ENCODE assay signal across 8 cellular contexts in genomic region chr12:6450091-6450868, GRCh38. TPM values are rescaled to one million over a fixed set of nuclear protein-coding genes. Genes with fewer than 3 reads are reported as not detected.
DNase-seq lines count a peak whose midpoint lies in the region; ATAC-seq and TF ChIP-seq lines count a peak whose summit lies in the region.

No MANE protein-coding gene starts in this region.

- H3K36me3 ChIP-seq in kidney epithelial cell (ENCODE audit: control insufficient read depth, insufficient read depth, low read length) (no peaks in the 10 kb centered on the region), stomach smooth muscle (ENCODE audit: control insufficient read depth in 2 of 2, insufficient read depth in 2 of 2, low read length in 2 of 2) (peaks cover 18 to 21% of the 10 kb centered on the region in 2 donors)

- peak overlapping the region; percentile 93 to 94 for H3K9ac ChIP-seq in stomach smooth muscle (ENCODE audit: low read length in 2 of 2)

- H3K9me3 Mint-ChIP-seq in activated naive CD8-positive, alpha-beta T cell treated with anti-CD3 and anti-CD28 coated beads for 36 hours, result peaks cover 2% of the 10 kb centered on the region

- H3K4me3 ChIP-seq in kidney epithelial cell (ENCODE audit: low read depth, low read length), result peak overlapping the region; percentile 62
- peak overlapping the region; percentile 88 to 96 for H3K4me3 ChIP-seq in stomach smooth muscle (ENCODE audit: low read length in 2 of 2)

- no peaks in the 10 kb centered on the region for H3K9me3 ChIP-seq in stomach smooth muscle (ENCODE audit: control insufficient read depth in 2 of 2, low read length in 2 of 2)

- H3K27ac ChIP-seq in stomach smooth muscle (ENCODE audit: low read length), result peak overlapping the region; percentile 98

- TF ChIP-seq CTCF in kidney epithelial cell (IDR thresholded peaks at IDR 0.05; ENCODE audit: insufficient read depth, low read length, poor library complexity, severe bottlenecking), result no peak

- H3K4me1 Mint-ChIP-seq in activated naive CD8-positive, alpha-beta T cell treated with anti-CD3 and anti-CD28 coated beads for 36 hours, result peaks cover 61% of the 10 kb centered on the region

- peak overlapping the region; percentile 99 for H3K27ac Mint-ChIP-seq in activated naive CD8-positive, alpha-beta T cell treated with anti-CD3 and anti-CD28 coated beads for 36 hours

- DNase-seq in DMS 273 (lab: John Stamatoyannopoulos, UW; ENCODE audit: unreplicated experiment) (peak; percentile 40), DMS 273 treated with DMSO at 0.1 percent for 48 hours (lab: John Stamatoyannopoulos, UW) (no peak), kidney epithelial cell (ENCODE audit: low read depth) (no peak), dedifferentiated amniotic fluid mesenchymal stem cell (ENCODE audit: extremely low spot score) (no peak), NCI-H510A treated with DMSO at 0.1 percent for 48 hours (lab: John Stamatoyannopoulos, UW) (no peak)
- no peak for DNase-seq in activated naive CD8-positive, alpha-beta T cell treated with anti-CD3 and anti-CD28 coated beads for 36 hours

- peaks cover 37% of the 10 kb centered on the region for H3K4me1 ChIP-seq in stomach smooth muscle (ENCODE audit: control insufficient read depth, insufficient read depth, low read length)

- peak overlapping the region; percentile 96 for H3K4me3 Mint-ChIP-seq in activated naive CD8-positive, alpha-beta T cell treated with anti-CD3 and anti-CD28 coated beads for 36 hours

- H3K27me3 Mint-ChIP-seq in activated naive CD8-positive, alpha-beta T cell treated with anti-CD3 and anti-CD28 coated beads for 36 hours, result no peaks in the 10 kb centered on the region

- H3K27me3 ChIP-seq in kidney epithelial cell (ENCODE audit: control insufficient read depth, insufficient read depth, low read length), result no peaks in the 10 kb centered on the region
- H3K27me3 ChIP-seq in stomach smooth muscle (ENCODE audit: control insufficient read depth in 1 of 2, insufficient read depth in 2 of 2, low read length in 2 of 2), result no peaks in the 10 kb centered on the region

- no peak for ATAC-seq in HG02981 (IDR thresholded peaks at IDR 0.05; ENCODE audit: unreplicated experiment)

- H3K36me3 Mint-ChIP-seq in activated naive CD8-positive, alpha-beta T cell treated with anti-CD3 and anti-CD28 coated beads for 36 hours, result peaks cover 93% of the 10 kb centered on the region

RNA-seq across cellular contexts. Expression of gene TAPBPL, which starts 1.6 kb away (rescaled TPM):
- 10 to 100 TPM; 23.7 to 26.6 TPM for total RNA-seq in activated naive CD8-positive, alpha-beta T cell treated with anti-CD3 and anti-CD28 coated beads for 36 hours
- total RNA-seq in kidney epithelial cell, result 14.4 and 18.9 TPM in 2 replicates

RNA-seq across cellular contexts. Expression of gene CD27, which starts 5.5 kb away (rescaled TPM):
- total RNA-seq in activated naive CD8-positive, alpha-beta T cell treated with anti-CD3 and anti-CD28 coated beads for 36 hours, result 100 to 1,000 TPM; 175 to 181 TPM
- not detected in 2 replicates for total RNA-seq in kidney epithelial cell

RNA-seq across cellular contexts. Expression of gene VAMP1, which starts 20.2 kb away (rescaled TPM):
- total RNA-seq in activated naive CD8-positive, alpha-beta T cell treated with anti-CD3 and anti-CD28 coated beads for 36 hours, result 10 to 100 TPM; 34.8 to 35.7 TPM
- total RNA-seq in kidney epithelial cell, result 1.6 and 4.8 TPM in 2 replicates

RNA-seq across cellular contexts. Expression of gene MRPL51, which starts 42.8 kb away (rescaled TPM):
- 100 to 1,000 TPM; 311 to 312 TPM for total RNA-seq in activated naive CD8-positive, alpha-beta T cell treated with anti-CD3 and anti-CD28 coated beads for 36 hours
- total RNA-seq in kidney epithelial cell, result 63.7 and 78.3 TPM in 2 replicates

RNA-seq across cellular contexts. Expression of gene NCAPD2, which starts 43.6 kb away (rescaled TPM):
- 100 to 1,000 TPM; 167 to 171 TPM for total RNA-seq in activated naive CD8-positive, alpha-beta T cell treated with anti-CD3 and anti-CD28 coated beads for 36 hours
- 62.3 and 98.0 TPM in 2 replicates for total RNA-seq in kidney epithelial cell

Comparison
In these comparisons a context has a peak if more than half of its experiments do, and no peak if none do; other contexts are left out.
1. RNA of gene CD27, which starts 5.5 kb away (total RNA-seq): 175 to 181 TPM in activated naive CD8-positive, alpha-beta T cell treated with anti-CD3 and anti-CD28 coated beads for 36 hours; not detected in kidney epithelial cell; every median in the first group is over 100 times any median in the second.